ENCODE assay signal across 8 cellular contexts in the genomic region with DNA sequence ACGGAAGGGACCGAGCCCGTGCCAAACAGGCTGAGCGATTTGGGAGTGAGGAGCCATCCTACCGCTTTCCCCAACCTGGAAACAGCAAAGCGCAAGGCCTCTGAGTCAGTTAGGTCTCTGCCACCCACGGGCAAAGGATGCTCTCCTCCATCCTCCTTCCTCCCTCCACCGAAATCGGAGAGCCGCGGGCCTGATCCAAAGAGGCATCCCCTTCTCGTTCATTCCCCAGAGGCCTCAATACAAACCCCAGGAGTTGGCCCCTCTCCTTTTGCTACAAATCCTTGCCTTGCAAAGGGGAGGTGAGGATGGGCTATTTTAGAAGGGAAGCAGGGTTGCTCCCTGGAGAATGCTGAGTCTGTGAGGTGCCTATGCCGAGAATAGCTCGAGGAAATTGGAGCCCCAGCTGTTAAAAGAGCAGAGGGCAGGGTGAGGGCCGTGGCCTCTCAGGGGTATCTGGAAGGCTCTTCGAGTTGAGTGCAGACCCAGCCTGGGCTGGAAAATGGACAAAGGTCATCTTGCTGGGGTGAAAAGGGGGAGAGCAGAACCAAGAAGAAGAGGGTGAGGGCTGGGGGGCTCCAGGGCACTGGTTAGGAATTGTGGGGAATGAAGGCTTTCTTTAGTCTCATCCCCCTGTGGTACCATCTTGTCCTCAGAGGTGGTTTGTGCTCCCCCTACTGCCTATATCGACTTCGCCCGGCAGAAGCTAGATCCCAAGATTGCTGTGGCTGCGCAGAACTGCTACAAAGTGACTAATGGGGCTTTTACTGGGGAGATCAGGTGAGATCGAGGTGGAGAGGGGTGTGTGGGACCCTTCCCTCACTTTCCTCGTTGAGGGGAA. TPM values are rescaled to one million over a fixed set of nuclear protein-coding genes. Genes with fewer than 3 reads are reported as not detected.
DNase-seq lines count a peak whose midpoint lies in the region; FAIRE-seq and TF ChIP-seq lines count a peak whose summit lies in the region.

No MANE protein-coding gene starts in this region.

- H3K27me3 Mint-ChIP-seq in Calu3 (ENCODE audit: unreplicated experiment) (no peaks in the 10 kb centered on the region), astrocyte (ENCODE audit: low read depth, unreplicated experiment) (no peaks in the 10 kb centered on the region)

- H3K4me1 Mint-ChIP-seq in Calu3 (ENCODE audit: low read depth, unreplicated experiment) (peaks cover 43% of the 10 kb centered on the region), astrocyte (ENCODE audit: low read depth, unreplicated experiment) (peaks cover 23% of the 10 kb centered on the region)

- DNase-seq in Calu3 (no peak), astrocyte (ENCODE audit: low read depth) (no peak), left kidney (ENCODE audit: low read depth, low spot score) (peak; percentile 16), suprapubic skin (ENCODE audit: low spot score in 2 of 2) (no peak), hippocampal formation (lab: John Stamatoyannopoulos, UW) (no peak), HPDE6-E6E7 (ENCODE audit: extremely low spot score) (no peak), SKM-1 (lab: John Stamatoyannopoulos, UW; ENCODE audit: unreplicated experiment) (no peak)

- H2AFZ ChIP-seq in astrocyte (ENCODE audit: low read depth, low read length), result no peak overlapping the region

- H3K4me3 ChIP-seq in astrocyte (ENCODE audit: insufficient read depth, low read depth, low read length) (peak overlapping the region; percentile 88), suprapubic skin (peak overlapping the region; percentile 97)

- H3K27me3 ChIP-seq in astrocyte (ENCODE audit: insufficient read depth, low read length) (no peaks in the 10 kb centered on the region), suprapubic skin (no peaks in the 10 kb centered on the region)

- H3K9me3 ChIP-seq in astrocyte (ENCODE audit: insufficient read depth, low read depth, low read length) (no peaks in the 10 kb centered on the region), suprapubic skin (no peaks in the 10 kb centered on the region)

- TF ChIP-seq CTCF in Calu3 (IDR thresholded peaks at IDR 0.05; ENCODE audit: unreplicated experiment), result no peak
- TF ChIP-seq CTCF in astrocyte (IDR thresholded peaks at IDR 0.05; ENCODE audit: insufficient read depth, low read depth, low read length), result peak; percentile 20
- no peak for TF ChIP-seq CTCF in suprapubic skin (IDR thresholded peaks at IDR 0.05)

- H3K9me3 Mint-ChIP-seq in Calu3 (ENCODE audit: low read depth, unreplicated experiment) (no peaks in the 10 kb centered on the region), astrocyte (ENCODE audit: unreplicated experiment) (no peaks in the 10 kb centered on the region)

- no TSS peak for BruUV-seq in Calu3 (replicated peaks; lab: Mats Ljungman, UMichigan)

- TF ChIP-seq POLR2A in suprapubic skin (IDR thresholded peaks at IDR 0.05), result no peak

- FAIRE-seq in astrocyte (lab: Jason Lieb, UNC), result no peak

- H3K27ac ChIP-seq in astrocyte (ENCODE audit: low read depth, low read length) (peak overlapping the region; percentile 70), suprapubic skin (peak overlapping the region; percentile 94)

- WGBS in suprapubic skin, result 13% methylated on average over 17 of the region's 22 CpGs

- H4K20me1 ChIP-seq in astrocyte (ENCODE audit: insufficient read depth, low read length), result peaks cover 49% of the 10 kb centered on the region

- peaks cover 55% of the 10 kb centered on the region for H3K79me2 ChIP-seq in astrocyte (ENCODE audit: insufficient read depth, low read length)

- TF ChIP-seq EP300 in Ishikawa (IDR thresholded peaks at IDR 0.05; ENCODE audit: borderline replicate concordance) (no peak), suprapubic skin (IDR thresholded peaks at IDR 0.05) (no peak)

- intact Hi-C loops in Calu3 (cut with micrococcal nuclease; ENCODE audit: unreplicated experiment), result loop anchor here (5.0 kb wide), 2 partner anchors 59 to 74 kb away; a partner anchor contains a TSS

- H3K36me3 Mint-ChIP-seq in Calu3 (ENCODE audit: insufficient read depth, unreplicated experiment), result peaks cover 81% of the 10 kb centered on the region
- H3K36me3 Mint-ChIP-seq in astrocyte (ENCODE audit: low read depth, unreplicated experiment), result peaks cover 37% of the 10 kb centered on the region

- peak overlapping the region; percentile 91 for H3K27ac Mint-ChIP-seq in Calu3 (ENCODE audit: unreplicated experiment)
- H3K27ac Mint-ChIP-seq in astrocyte (ENCODE audit: unreplicated experiment), result peak overlapping the region; percentile 86

- peaks cover 37% of the 10 kb centered on the region for H3K4me1 ChIP-seq in astrocyte (ENCODE audit: insufficient read depth, low read length)
- peaks cover 55% of the 10 kb centered on the region for H3K4me1 ChIP-seq in suprapubic skin

- CTCF ChIA-PET in Calu3 (lab: Charles Lee), result interaction anchor here (0.9 to 2.0 kb wide), 7 partner anchors 16 to 96 kb away, joined by 3 to 24 read pairs (median 15); a partner anchor contains a TSS

- peaks cover 24% of the 10 kb centered on the region for H3K36me3 ChIP-seq in astrocyte (ENCODE audit: insufficient read depth, low read length)
- peaks cover 45% of the 10 kb centered on the region for H3K36me3 ChIP-seq in suprapubic skin

- peak overlapping the region; percentile 94 for H3K4me2 ChIP-seq in astrocyte (ENCODE audit: low read length)

- TF ChIP-seq RAD21 in Ishikawa (IDR thresholded peaks at IDR 0.05; ENCODE audit: low read depth), result no peak

- H3K4me3 Mint-ChIP-seq in Calu3 (ENCODE audit: low read depth, unreplicated experiment) (peak overlapping the region; percentile 88), astrocyte (ENCODE audit: unreplicated experiment) (peak overlapping the region; percentile 96)

- H3K9ac ChIP-seq in astrocyte (ENCODE audit: low read length), result peak overlapping the region; percentile 92

TF ChIP-seq in Ishikawa, 13 proteins besides CTCF, POLR2A, EP300 and RAD21:
- 0 out of 2 replicates have a peak, but pooled peaks have one; percentile 14 for TF ChIP-seq ZBTB7A (IDR thresholded peaks at IDR 0.05; ENCODE audit: low read depth)
- no peak for TF ChIP-seq CREB1 (IDR thresholded peaks at IDR 0.05; ENCODE audit: low read depth)

RNA-seq across cellular contexts. Expression of a gene that starts 1.1 kb away (rescaled TPM):
- 608 and 639 TPM in 2 replicates for total RNA-seq in Calu3 (2022)
- 722 and 791 TPM in 2 replicates for total RNA-seq in astrocyte
- total RNA-seq in suprapubic skin, result 100 to 1,000 TPM; 185 to 498 (median 405) TPM

RNA-seq across cellular contexts. Expression of a gene that starts 4.7 kb away (rescaled TPM):
- total RNA-seq in Calu3 (2022), result 18.0 and 21.5 TPM in 2 replicates
- 4.9 and 6.2 TPM in 2 replicates for total RNA-seq in astrocyte
- total RNA-seq in suprapubic skin, result 10 to 100 TPM in 1 of 4 donors, 1 to 10 TPM in 3; 3.0 to 16.5 (median 7.5) TPM

RNA-seq across cellular contexts. Expression of a gene that starts 16.5 kb away (rescaled TPM):
- 126 and 128 TPM in 2 replicates for total RNA-seq in Calu3 (2022)
- total RNA-seq in astrocyte, result 144 and 146 TPM in 2 replicates
- 10 to 100 TPM; 54.7 to 71.8 (median 68.9) TPM for total RNA-seq in suprapubic skin

RNA-seq across cellular contexts. Expression of a gene that starts 17.3 kb away (rescaled TPM):
- total RNA-seq in Calu3 (2022) (47.9 and 57.1 TPM in 2 replicates), astrocyte (2.3 and 3.2 TPM in 2 replicates), suprapubic skin (1 to 10 TPM; 4.8 to 8.9 (median 5.9) TPM)

RNA-seq across cellular contexts. Expression of a gene that starts 27.7 kb away (rescaled TPM):
- total RNA-seq in Calu3 (2022) (not detected in 2 replicates), astrocyte (14.5 and 16.6 TPM in 2 replicates), suprapubic skin (1 to 10 TPM in 2 of 4 donors, under 1 TPM in 1, not detected in 1; 0.72 to 1.5 (median 1.4) TPM)
